2 cellular contexts compared by ENCODE assay signal in the genomic region with DNA sequence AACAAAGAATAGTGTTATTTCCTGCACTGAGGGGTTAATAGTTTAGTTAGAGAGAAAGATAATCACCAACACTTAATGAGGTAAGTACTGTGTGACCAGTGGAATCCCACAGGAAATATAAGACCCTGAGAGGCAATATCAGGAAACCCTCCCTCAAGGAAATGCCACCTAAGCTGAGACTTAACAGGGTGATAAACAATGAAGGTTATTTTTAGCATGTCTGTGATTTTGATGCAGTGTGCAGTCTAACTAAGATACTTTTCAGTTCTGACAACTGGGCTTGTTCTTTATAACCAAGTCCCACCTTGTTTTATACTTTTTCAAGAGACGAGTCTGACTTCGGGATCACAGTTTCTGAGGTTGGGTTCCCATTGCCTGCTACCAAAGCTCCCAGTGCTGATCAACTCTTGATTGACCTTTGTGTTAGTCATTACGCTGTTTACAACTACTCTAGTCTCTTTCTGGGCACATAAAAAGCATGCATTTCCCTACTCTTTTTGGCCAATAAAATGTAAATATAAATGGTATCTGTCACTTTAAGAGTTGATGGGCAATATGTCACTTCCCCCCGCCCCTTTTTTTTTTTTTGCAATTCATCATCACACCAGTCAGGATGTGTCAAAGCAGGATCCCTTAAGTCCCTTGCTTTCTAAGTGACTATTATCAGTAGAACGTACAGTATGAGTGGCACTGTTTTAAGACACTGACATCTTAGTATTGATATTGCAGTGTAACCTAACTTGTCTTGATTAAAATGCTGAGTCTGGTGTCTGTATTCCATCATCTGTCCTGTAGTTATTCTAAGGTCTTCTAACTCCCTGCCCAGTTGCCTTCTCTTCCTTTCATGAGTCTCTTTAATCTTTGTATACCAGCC.
TF ChIP-seq lines count a peak whose summit lies in the region.

No MANE protein-coding gene starts in this region.

TF ChIP-seq in IMR-90, 13 proteins besides CTCF, POLR2A, EP300 and RAD21:
- TF ChIP-seq, protein P1, sequence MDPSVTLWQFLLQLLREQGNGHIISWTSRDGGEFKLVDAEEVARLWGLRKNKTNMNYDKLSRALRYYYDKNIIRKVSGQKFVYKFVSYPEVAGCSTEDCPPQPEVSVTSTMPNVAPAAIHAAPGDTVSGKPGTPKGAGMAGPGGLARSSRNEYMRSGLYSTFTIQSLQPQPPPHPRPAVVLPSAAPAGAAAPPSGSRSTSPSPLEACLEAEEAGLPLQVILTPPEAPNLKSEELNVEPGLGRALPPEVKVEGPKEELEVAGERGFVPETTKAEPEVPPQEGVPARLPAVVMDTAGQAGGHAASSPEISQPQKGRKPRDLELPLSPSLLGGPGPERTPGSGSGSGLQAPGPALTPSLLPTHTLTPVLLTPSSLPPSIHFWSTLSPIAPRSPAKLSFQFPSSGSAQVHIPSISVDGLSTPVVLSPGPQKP (IDR thresholded peaks at IDR 0.05; ENCODE audit: borderline replicate concordance, low read depth, low read length) = no peak
- no peak for TF ChIP-seq MAFK (IDR thresholded peaks at IDR 0.05; ENCODE audit: low read depth, low read length)
- no peak for TF ChIP-seq NFE2L2 (IDR thresholded peaks at IDR 0.05; ENCODE audit: low read depth, low read length)
- TF ChIP-seq MXI1 (IDR thresholded peaks at IDR 0.05; ENCODE audit: borderline replicate concordance, low read depth, low read length) = no peak
- TF ChIP-seq MAZ (IDR thresholded peaks at IDR 0.05; ENCODE audit: borderline replicate concordance, low read depth, low read length) = no peak
- no peak for TF ChIP-seq CEBPB (IDR thresholded peaks at IDR 0.05; ENCODE audit: low read depth, low read length)
- TF ChIP-seq RFX5 (IDR thresholded peaks at IDR 0.05; ENCODE audit: low read depth, low read length) = no peak
- no peak for TF ChIP-seq USF2 (IDR thresholded peaks at IDR 0.05; ENCODE audit: low read depth, low read length)
- no peak for TF ChIP-seq SMC3 (IDR thresholded peaks at IDR 0.05; ENCODE audit: low read depth, low read length)
- TF ChIP-seq BHLHE40 (IDR thresholded peaks at IDR 0.05; ENCODE audit: low read depth, low read length) = no peak
- no peak for TF ChIP-seq CHD1 (IDR thresholded peaks at IDR 0.05; ENCODE audit: low read depth, low read length)
- no peak for TF ChIP-seq RCOR1 (IDR thresholded peaks at IDR 0.05; ENCODE audit: insufficient replicate concordance, low read length)
- no peak for TF ChIP-seq FOS (IDR thresholded peaks at IDR 0.05; ENCODE audit: low read depth, low read length)

TF ChIP-seq in WTC11, 78 proteins besides CTCF, POLR2A, EP300 and RAD21:
- TF ChIP-seq IRF2 (CRISPR knock-in tag; IDR thresholded peaks at IDR 0.05; ENCODE audit: borderline replicate concordance, low read depth) = no peak
- TF ChIP-seq MAX (CRISPR knock-in tag; IDR thresholded peaks at IDR 0.05) = no peak
- no peak for TF ChIP-seq ZNF121 (CRISPR knock-in tag; IDR thresholded peaks at IDR 0.05)
- TF ChIP-seq, protein P2, sequence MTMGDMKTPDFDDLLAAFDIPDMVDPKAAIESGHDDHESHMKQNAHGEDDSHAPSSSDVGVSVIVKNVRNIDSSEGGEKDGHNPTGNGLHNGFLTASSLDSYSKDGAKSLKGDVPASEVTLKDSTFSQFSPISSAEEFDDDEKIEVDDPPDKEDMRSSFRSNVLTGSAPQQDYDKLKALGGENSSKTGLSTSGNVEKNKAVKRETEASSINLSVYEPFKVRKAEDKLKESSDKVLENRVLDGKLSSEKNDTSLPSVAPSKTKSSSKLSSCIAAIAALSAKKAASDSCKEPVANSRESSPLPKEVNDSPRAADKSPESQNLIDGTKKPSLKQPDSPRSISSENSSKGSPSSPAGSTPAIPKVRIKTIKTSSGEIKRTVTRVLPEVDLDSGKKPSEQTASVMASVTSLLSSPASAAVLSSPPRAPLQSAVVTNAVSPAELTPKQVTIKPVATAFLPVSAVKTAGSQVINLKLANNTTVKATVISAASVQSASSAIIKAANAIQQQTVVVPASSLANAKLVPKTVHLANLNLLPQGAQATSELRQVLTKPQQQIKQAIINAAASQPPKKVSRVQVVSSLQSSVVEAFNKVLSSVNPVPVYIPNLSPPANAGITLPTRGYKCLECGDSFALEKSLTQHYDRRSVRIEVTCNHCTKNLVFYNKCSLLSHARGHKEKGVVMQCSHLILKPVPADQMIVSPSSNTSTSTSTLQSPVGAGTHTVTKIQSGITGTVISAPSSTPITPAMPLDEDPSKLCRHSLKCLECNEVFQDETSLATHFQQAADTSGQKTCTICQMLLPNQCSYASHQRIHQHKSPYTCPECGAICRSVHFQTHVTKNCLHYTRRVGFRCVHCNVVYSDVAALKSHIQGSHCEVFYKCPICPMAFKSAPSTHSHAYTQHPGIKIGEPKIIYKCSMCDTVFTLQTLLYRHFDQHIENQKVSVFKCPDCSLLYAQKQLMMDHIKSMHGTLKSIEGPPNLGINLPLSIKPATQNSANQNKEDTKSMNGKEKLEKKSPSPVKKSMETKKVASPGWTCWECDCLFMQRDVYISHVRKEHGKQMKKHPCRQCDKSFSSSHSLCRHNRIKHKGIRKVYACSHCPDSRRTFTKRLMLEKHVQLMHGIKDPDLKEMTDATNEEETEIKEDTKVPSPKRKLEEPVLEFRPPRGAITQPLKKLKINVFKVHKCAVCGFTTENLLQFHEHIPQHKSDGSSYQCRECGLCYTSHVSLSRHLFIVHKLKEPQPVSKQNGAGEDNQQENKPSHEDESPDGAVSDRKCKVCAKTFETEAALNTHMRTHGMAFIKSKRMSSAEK (CRISPR knock-in tag; IDR thresholded peaks at IDR 0.05; ENCODE audit: borderline replicate concordance) = no peak
- TF ChIP-seq FOXP1 (CRISPR knock-in tag; IDR thresholded peaks at IDR 0.05; ENCODE audit: borderline replicate concordance) = no peak
- no peak for TF ChIP-seq RORB (CRISPR knock-in tag; IDR thresholded peaks at IDR 0.05)
- no peak for TF ChIP-seq ZNF232 (CRISPR knock-in tag; IDR thresholded peaks at IDR 0.05)
- TF ChIP-seq TCF7 (CRISPR knock-in tag; IDR thresholded peaks at IDR 0.05; ENCODE audit: low read depth) = no peak
- no peak for TF ChIP-seq ZNF281 (CRISPR knock-in tag; IDR thresholded peaks at IDR 0.05)
- TF ChIP-seq NFYB (CRISPR knock-in tag; conservative IDR thresholded peaks at IDR 0.05; ENCODE audit: low read depth) = no peak
- no peak for TF ChIP-seq SOX15 (CRISPR knock-in tag; IDR thresholded peaks at IDR 0.05)
- TF ChIP-seq CBFB (CRISPR knock-in tag; IDR thresholded peaks at IDR 0.05; ENCODE audit: low read depth) = no peak
- no peak for TF ChIP-seq ZNF671 (CRISPR knock-in tag; IDR thresholded peaks at IDR 0.05)
- TF ChIP-seq, protein P3, sequence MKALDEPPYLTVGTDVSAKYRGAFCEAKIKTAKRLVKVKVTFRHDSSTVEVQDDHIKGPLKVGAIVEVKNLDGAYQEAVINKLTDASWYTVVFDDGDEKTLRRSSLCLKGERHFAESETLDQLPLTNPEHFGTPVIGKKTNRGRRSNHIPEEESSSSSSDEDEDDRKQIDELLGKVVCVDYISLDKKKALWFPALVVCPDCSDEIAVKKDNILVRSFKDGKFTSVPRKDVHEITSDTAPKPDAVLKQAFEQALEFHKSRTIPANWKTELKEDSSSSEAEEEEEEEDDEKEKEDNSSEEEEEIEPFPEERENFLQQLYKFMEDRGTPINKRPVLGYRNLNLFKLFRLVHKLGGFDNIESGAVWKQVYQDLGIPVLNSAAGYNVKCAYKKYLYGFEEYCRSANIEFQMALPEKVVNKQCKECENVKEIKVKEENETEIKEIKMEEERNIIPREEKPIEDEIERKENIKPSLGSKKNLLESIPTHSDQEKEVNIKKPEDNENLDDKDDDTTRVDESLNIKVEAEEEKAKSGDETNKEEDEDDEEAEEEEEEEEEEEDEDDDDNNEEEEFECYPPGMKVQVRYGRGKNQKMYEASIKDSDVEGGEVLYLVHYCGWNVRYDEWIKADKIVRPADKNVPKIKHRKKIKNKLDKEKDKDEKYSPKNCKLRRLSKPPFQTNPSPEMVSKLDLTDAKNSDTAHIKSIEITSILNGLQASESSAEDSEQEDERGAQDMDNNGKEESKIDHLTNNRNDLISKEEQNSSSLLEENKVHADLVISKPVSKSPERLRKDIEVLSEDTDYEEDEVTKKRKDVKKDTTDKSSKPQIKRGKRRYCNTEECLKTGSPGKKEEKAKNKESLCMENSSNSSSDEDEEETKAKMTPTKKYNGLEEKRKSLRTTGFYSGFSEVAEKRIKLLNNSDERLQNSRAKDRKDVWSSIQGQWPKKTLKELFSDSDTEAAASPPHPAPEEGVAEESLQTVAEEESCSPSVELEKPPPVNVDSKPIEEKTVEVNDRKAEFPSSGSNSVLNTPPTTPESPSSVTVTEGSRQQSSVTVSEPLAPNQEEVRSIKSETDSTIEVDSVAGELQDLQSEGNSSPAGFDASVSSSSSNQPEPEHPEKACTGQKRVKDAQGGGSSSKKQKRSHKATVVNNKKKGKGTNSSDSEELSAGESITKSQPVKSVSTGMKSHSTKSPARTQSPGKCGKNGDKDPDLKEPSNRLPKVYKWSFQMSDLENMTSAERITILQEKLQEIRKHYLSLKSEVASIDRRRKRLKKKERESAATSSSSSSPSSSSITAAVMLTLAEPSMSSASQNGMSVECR (CRISPR knock-in tag; IDR thresholded peaks at IDR 0.05; ENCODE audit: borderline replicate concordance) = no peak
